Comparison of ENCODE assay signal across 17 cellular contexts in the genomic region with DNA sequence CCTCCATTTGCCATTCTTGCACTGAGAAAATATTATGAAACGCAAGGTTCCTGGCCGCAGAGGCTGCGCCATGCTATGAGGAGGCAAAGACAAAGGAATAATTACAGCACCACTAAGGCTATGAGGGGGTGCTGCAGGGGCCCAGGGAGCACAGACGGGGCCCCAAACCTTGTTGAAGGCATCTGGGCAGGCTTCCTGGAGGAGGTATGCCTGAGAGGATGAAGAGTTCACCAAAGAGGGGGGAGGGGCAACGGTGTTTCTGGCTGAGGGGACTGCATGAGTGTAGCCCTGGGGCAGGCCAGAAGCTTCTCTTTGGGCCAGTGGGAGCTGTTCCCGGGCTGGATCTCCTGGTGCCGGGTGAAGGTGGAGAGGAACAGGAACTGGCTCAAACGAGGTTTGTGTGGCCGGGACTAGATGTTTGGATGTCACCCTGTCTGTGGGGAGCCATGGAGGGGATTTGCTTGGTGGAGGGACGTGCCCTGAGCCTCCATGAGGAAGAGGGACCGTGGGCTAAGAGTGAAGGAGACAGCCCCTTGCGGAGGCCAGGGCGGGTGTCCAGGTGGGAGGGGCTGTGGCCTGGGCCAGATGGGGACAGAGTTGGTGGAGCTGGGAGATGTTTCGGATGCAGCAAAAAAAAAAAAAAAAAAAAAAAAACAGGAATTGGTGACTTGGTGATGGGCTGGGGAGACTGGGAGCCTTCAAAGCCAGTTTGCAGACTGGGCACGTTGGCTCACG. TPM values are rescaled to one million over a fixed set of nuclear protein-coding genes. Genes with fewer than 3 reads are reported as not detected.
"Had no signal": no experiment of that assay in that cellular context is flagged by ENCODE, and none has a peak within 500 bp of the region (broad histone marks: within the 10 kb centered on the region; RNA-seq: fewer than 3 reads in every experiment).

No MANE protein-coding gene starts in this region.

- H3K27ac Mint-ChIP-seq: activated CD4-positive, alpha-beta memory T cell treated with anti-CD3 and anti-CD28 coated beads for 36 hours; activated CD4-positive, alpha-beta T cell treated with anti-CD3 and anti-CD28 coated beads for 36 hours; activated naive CD8-positive, alpha-beta T cell had no signal

- ATAC-seq: activated CD4-positive, alpha-beta T cell treated with anti-CD3 and anti-CD28 coated beads for 36 hours; gastroesophageal sphincter; heart right ventricle; left cardiac atrium had no signal

- H3K36me3 ChIP-seq: gastroesophageal sphincter, heart right ventricle, neutrophil, thyroid gland had no signal

- DNase-seq: activated CD4-positive, alpha-beta memory T cell treated with anti-CD3 and anti-CD28 coated beads for 36 hours; activated CD4-positive, alpha-beta T cell treated with anti-CD3 and anti-CD28 coated beads for 36 hours; activated effector memory CD4-positive, alpha-beta T cell treated with anti-CD3 and anti-CD28 coated beads, Interleukin-2, amount 50 U/mL, for 16 hours; activated T-cell treated with anti-CD3 and anti-CD28 coated beads, Interleukin-2, amount 50 U/mL, for 48 hours; erythroblast; heart right ventricle; left cardiac atrium; naive B cell; stimulated activated CD4-positive, alpha-beta T cell treated with anti-CD3 and anti-CD28 coated beads, Interleukin-12 subunit alpha, Interleukin-12 subunit beta, amount 100 ng/mL, for 4 hours; stimulated activated CD4-positive, alpha-beta T cell treated with anti-CD3 and anti-CD28 coated beads, Interleukin-2, amount 100 ng/mL, for 24 hours; thyroid gland had no signal

- H3K36me3 Mint-ChIP-seq: activated CD4-positive, alpha-beta memory T cell treated with anti-CD3 and anti-CD28 coated beads for 36 hours; activated naive CD8-positive, alpha-beta T cell had no signal

- H3K27ac ChIP-seq: neutrophil had no signal

- H3K4me1 ChIP-seq: thyroid gland had no signal

- FAIRE-seq: astrocyte, urothelium cell line had no signal

- H3K4me3 ChIP-seq: gastroesophageal sphincter, heart right ventricle, lung, thyroid gland had no signal

- H3K9me3 ChIP-seq: gastroesophageal sphincter, heart right ventricle, neutrophil, thyroid gland had no signal

- H3K9me3 Mint-ChIP-seq: activated CD4-positive, alpha-beta memory T cell treated with anti-CD3 and anti-CD28 coated beads for 36 hours; naive B cell had no signal

- H3K4me3 Mint-ChIP-seq: activated CD4-positive, alpha-beta memory T cell treated with anti-CD3 and anti-CD28 coated beads for 36 hours; activated CD4-positive, alpha-beta T cell treated with anti-CD3 and anti-CD28 coated beads for 36 hours; activated naive CD8-positive, alpha-beta T cell had no signal

- H3K27me3 ChIP-seq: gastroesophageal sphincter, heart right ventricle, thyroid gland had no signal

RNA-seq across cellular contexts. Expression of gene PTGES, which starts 28.2 kb away (rescaled TPM):
- total RNA-seq: activated CD4-positive, alpha-beta memory T cell treated with anti-CD3 and anti-CD28 coated beads for 36 hours had no signal

RNA-seq across cellular contexts. Expression of gene PRRX2, which starts 59.2 kb away (rescaled TPM):
- total RNA-seq: astrocyte had no signal
